ENCODE assay signal across 8 cellular contexts in genomic region chr4:8198206-8198905, GRCh38. TPM values are rescaled to one million over a fixed set of nuclear protein-coding genes. Genes with fewer than 3 reads are reported as not detected.
DNase-seq lines count a peak whose midpoint lies in the region; ATAC-seq and TF ChIP-seq lines count a peak whose summit lies in the region.

No MANE protein-coding gene starts in this region.

- TF ChIP-seq RAD21 in HCT116 (IDR thresholded peaks at IDR 0.05; ENCODE audit: low read depth): no peak

- RAD21 ChIA-PET in HCT116 (lab: Charles Lee; ENCODE audit: low non-redundant PET in 1 of 2, low total read pairs in 2 of 2, uncharacterized antibody in 2 of 2, unreplicated experiment in 2 of 2): interaction anchor here (0.9 to 1.0 kb wide), 2 partner anchors 22 kb away, joined by 3 to 4 read pairs; no protein-coding TSS in a partner anchor

- H3K9me3 ChIP-seq in HCT116 (ENCODE audit: control insufficient read depth in 1 of 2, insufficient read depth in 1 of 2, low read depth in 1 of 2, low read length in 2 of 2) (no peaks in the 10 kb centered on the region), Peyer's patch (no peaks in the 10 kb centered on the region)

- TF ChIP-seq CTCF in HCT116 (IDR thresholded peaks at IDR 0.05 in 2 of 3, conservative IDR thresholded peaks at IDR 0.05 in 1 of 3; ENCODE audit: borderline replicate concordance in 1 of 3, insufficient read depth in 1 of 3, low read depth in 2 of 3, low read length in 2 of 3) (no peak), Peyer's patch (IDR thresholded peaks at IDR 0.05) (no peak), glutamatergic neuron (IDR thresholded peaks at IDR 0.05; ENCODE audit: partially characterized antibody, unreplicated experiment) (no peak), foreskin fibroblast (IDR thresholded peaks at IDR 0.05; ENCODE audit: low read depth, low read length) (no peak)

- ATAC-seq in HCT116: peak; percentile 7; the same call in 1 of the 2 replicates
- ATAC-seq in stimulated activated memory B cell treated with anti-CD40 and anti-IgM and Interleukin-4, amounts not matched to agents 10 μg/mL and 1 μg/mL and 100 μg/mL, for 72 hours: peak; percentile 2

- POLR2A ChIA-PET in HCT116 (lab: Charles Lee): interaction anchor here (1.5 kb wide), 1 partner anchor 16 kb away, joined by 3 read pairs; no protein-coding TSS in a partner anchor

- H3K4me3 ChIP-seq in HCT116 (replicated peaks in 1 of 2; ENCODE audit: low read depth in 1 of 2, low read length in 2 of 2): peak overlapping the region in 1 of 2 experiments; percentile 64; a peak in 2 of 4 replicates
- H3K4me3 ChIP-seq in Peyer's patch: peak overlapping the region in 3 of 4 donors; percentile 50 to 63 (median 61)
- H3K4me3 ChIP-seq in foreskin fibroblast (ENCODE audit: low read depth in 1 of 2, low read length in 2 of 2): no peak overlapping the region

- DNase-seq in HCT116 (ENCODE audit: low read depth, low spot score) (no peak), Peyer's patch (peak in 2 of 3 donors; percentile 38 to 62), glutamatergic neuron (no peak), foreskin fibroblast (no peak), NCI-H1436 (lab: John Stamatoyannopoulos, UW) (no peak), dedifferentiated amniotic fluid mesenchymal stem cell (ENCODE audit: extremely low spot score) (no peak), HuH-7 (ENCODE audit: low spot score) (no peak)

- peaks cover 11% of the 10 kb centered on the region for H3K4me1 Mint-ChIP-seq in glutamatergic neuron (ENCODE audit: low read depth, unreplicated experiment)
- H3K4me1 Mint-ChIP-seq in stimulated activated memory B cell treated with anti-CD40 and anti-IgM and Interleukin-4, amounts not matched to agents 10 μg/mL and 1 μg/mL and 100 μg/mL, for 72 hours: peaks cover 79% of the 10 kb centered on the region

- no peaks in the 10 kb centered on the region for H3K79me2 ChIP-seq in HCT116 (ENCODE audit: insufficient read depth, low read length)

- intact Hi-C loops in HCT116 (cut with micrococcal nuclease): no loop called here

- no TSS peak for BruUV-seq in HCT116 (replicated peaks; lab: Mats Ljungman, UMichigan)

- TF ChIP-seq POLR2A in HCT116 (IDR thresholded peaks at IDR 0.05; ENCODE audit: borderline replicate concordance, extremely low read depth, insufficient read depth, insufficient read length) (no peak), Peyer's patch (IDR thresholded peaks at IDR 0.05) (no peak)

- H3K36me3 ChIP-seq in HCT116 (ENCODE audit: control insufficient read depth in 1 of 2, insufficient read depth in 2 of 2, low read length in 2 of 2): no peaks in the 10 kb centered on the region
- H3K36me3 ChIP-seq in Peyer's patch: no peaks in the 10 kb centered on the region

- no peak overlapping the region for H3K27ac Mint-ChIP-seq in glutamatergic neuron (ENCODE audit: unreplicated experiment)
- peak overlapping the region; percentile 98 for H3K27ac Mint-ChIP-seq in stimulated activated memory B cell treated with anti-CD40 and anti-IgM and Interleukin-4, amounts not matched to agents 10 μg/mL and 1 μg/mL and 100 μg/mL, for 72 hours

- peaks cover 7% of the 10 kb centered on the region for H3K27me3 Mint-ChIP-seq in glutamatergic neuron (ENCODE audit: unreplicated experiment)
- no peaks in the 10 kb centered on the region for H3K27me3 Mint-ChIP-seq in stimulated activated memory B cell treated with anti-CD40 and anti-IgM and Interleukin-4, amounts not matched to agents 10 μg/mL and 1 μg/mL and 100 μg/mL, for 72 hours

- H3K9me2 ChIP-seq in HCT116 (ENCODE audit: insufficient read depth): no peaks in the 10 kb centered on the region

- H3K27me3 ChIP-seq in HCT116 (ENCODE audit: insufficient read depth, low read length) (no peaks in the 10 kb centered on the region), Peyer's patch (no peaks in the 10 kb centered on the region)

- H3K9ac ChIP-seq in HCT116 (ENCODE audit: low read length): peak overlapping the region; percentile 66

- H3K27ac ChIP-seq in HCT116 (ENCODE audit: low read depth, low read length) (peak overlapping the region; percentile 67; the same call in 1 of the 2 replicates), Peyer's patch (peak overlapping the region; percentile 72 to 93 (median 78))

- H4K20me1 ChIP-seq in HCT116 (ENCODE audit: insufficient read depth): no peaks in the 10 kb centered on the region

- no peak overlapping the region for H2AFZ ChIP-seq in HCT116 (ENCODE audit: low read depth, low read length, poor library complexity, severe bottlenecking)

- H3K9me3 Mint-ChIP-seq in glutamatergic neuron (ENCODE audit: unreplicated experiment): peaks cover 9% of the 10 kb centered on the region
- no peaks in the 10 kb centered on the region for H3K9me3 Mint-ChIP-seq in stimulated activated memory B cell treated with anti-CD40 and anti-IgM and Interleukin-4, amounts not matched to agents 10 μg/mL and 1 μg/mL and 100 μg/mL, for 72 hours

- CTCF ChIA-PET in HCT116 (lab: Charles Lee): interaction anchor here (1.4 kb wide), 1 partner anchor 22 kb away, joined by 8 read pairs; no protein-coding TSS in a partner anchor

- peak overlapping the region; percentile 89 for H3K4me2 ChIP-seq in HCT116 (ENCODE audit: low read length)

- H3K36me3 Mint-ChIP-seq in glutamatergic neuron (ENCODE audit: unreplicated experiment): no peaks in the 10 kb centered on the region
- H3K36me3 Mint-ChIP-seq in stimulated activated memory B cell treated with anti-CD40 and anti-IgM and Interleukin-4, amounts not matched to agents 10 μg/mL and 1 μg/mL and 100 μg/mL, for 72 hours: peaks cover 13% of the 10 kb centered on the region

- H3K4me1 ChIP-seq in HCT116 (ENCODE audit: control insufficient read depth in 1 of 2, insufficient read depth in 2 of 2, low read length in 2 of 2) (peaks cover 22 to 36% of the 10 kb centered on the region in 2 experiments), Peyer's patch (peaks cover 0 to 46% (median 29%) of the 10 kb centered on the region in 4 donors)

- peak overlapping the region; percentile 46 for H3K4me3 Mint-ChIP-seq in glutamatergic neuron (ENCODE audit: unreplicated experiment)
- H3K4me3 Mint-ChIP-seq in stimulated activated memory B cell treated with anti-CD40 and anti-IgM and Interleukin-4, amounts not matched to agents 10 μg/mL and 1 μg/mL and 100 μg/mL, for 72 hours: peak overlapping the region; percentile 98

TF ChIP-seq in HCT116, 20 proteins besides CTCF, POLR2A, EP300 and RAD21 (continues in another document):
- no peak for TF ChIP-seq SRF (IDR thresholded peaks at IDR 0.05; ENCODE audit: low read depth)
- TF ChIP-seq CEBPB (IDR thresholded peaks at IDR 0.05; ENCODE audit: low read depth): no peak
- TF ChIP-seq YY1 (IDR thresholded peaks at IDR 0.05; ENCODE audit: extremely low read depth, insufficient replicate concordance, low read depth, low read length): no peak
- TF ChIP-seq ZNF274 (IDR thresholded peaks at IDR 0.05; ENCODE audit: low read depth, low read length): no peak
- TF ChIP-seq POLR2AphosphoS5 (IDR thresholded peaks at IDR 0.05; ENCODE audit: low read depth, low read length): no peak
- TF ChIP-seq ELF1 (IDR thresholded peaks at IDR 0.05; ENCODE audit: borderline replicate concordance, low read depth): no peak
- TF ChIP-seq ZBTB33 (IDR thresholded peaks at IDR 0.05; ENCODE audit: extremely low read depth, insufficient replicate concordance, low read length): no peak
- TF ChIP-seq SP1 (IDR thresholded peaks at IDR 0.05; ENCODE audit: low read depth): no peak
- no peak for TF ChIP-seq EZH2 (IDR thresholded peaks at IDR 0.05)
- no peak for TF ChIP-seq CBX3 (IDR thresholded peaks at IDR 0.05; ENCODE audit: low read depth)
- no peak for TF ChIP-seq EZH2phosphoT487 (IDR thresholded peaks at IDR 0.05; ENCODE audit: borderline replicate concordance)
- no peak for TF ChIP-seq FOSL1 (IDR thresholded peaks at IDR 0.05; ENCODE audit: low read depth)
- TF ChIP-seq SIN3A (IDR thresholded peaks at IDR 0.05; ENCODE audit: low read depth): no peak
- no peak for TF ChIP-seq EGR1 (IDR thresholded peaks at IDR 0.05; ENCODE audit: low read depth)
- no peak for TF ChIP-seq ZFX (IDR thresholded peaks at IDR 0.05)

RNA-seq across cellular contexts. Expression of gene SH3TC1, which starts 0.7 kb away (rescaled TPM):
- total RNA-seq in HCT116 (2021; ENCODE audit: unreplicated experiment) (12.5 TPM), Peyer's patch (10 to 100 TPM in 2 of 4 donors, 1 to 10 TPM in 2; 4.2 to 88.3 (median 11.8) TPM), glutamatergic neuron (ENCODE audit: unreplicated experiment) (not detected)
- 8.8 and 10.0 TPM in 2 replicates for polyA plus RNA-seq in HCT116 (2012)

RNA-seq across cellular contexts. Expression of gene ABLIM2, which starts 39.7 kb away (rescaled TPM):
- 6.1 TPM for total RNA-seq in HCT116 (2021; ENCODE audit: unreplicated experiment)
- polyA plus RNA-seq in HCT116 (2012): 5.1 TPM in 2 replicates
- 10 to 100 TPM in 3 of 4 donors, 1 to 10 TPM in 1; 9.0 to 24.2 (median 11.7) TPM for total RNA-seq in Peyer's patch
- total RNA-seq in glutamatergic neuron (ENCODE audit: unreplicated experiment): 7.5 TPM

Comparison
In these comparisons a context has a peak if more than half of its experiments do, and no peak if none do; other contexts are left out.
1. DNase-seq: peak in Peyer's patch (2 of 3); none in HCT116 (single experiment), glutamatergic neuron (single experiment), foreskin fibroblast (0 of 2), NCI-H1436 (single experiment), dedifferentiated amniotic fluid mesenchymal stem cell (single experiment) and HuH-7 (single experiment).
2. H3K4me3 ChIP-seq: peak in Peyer's patch (3 of 4); none in foreskin fibroblast (0 of 2).